In the genomic region with DNA sequence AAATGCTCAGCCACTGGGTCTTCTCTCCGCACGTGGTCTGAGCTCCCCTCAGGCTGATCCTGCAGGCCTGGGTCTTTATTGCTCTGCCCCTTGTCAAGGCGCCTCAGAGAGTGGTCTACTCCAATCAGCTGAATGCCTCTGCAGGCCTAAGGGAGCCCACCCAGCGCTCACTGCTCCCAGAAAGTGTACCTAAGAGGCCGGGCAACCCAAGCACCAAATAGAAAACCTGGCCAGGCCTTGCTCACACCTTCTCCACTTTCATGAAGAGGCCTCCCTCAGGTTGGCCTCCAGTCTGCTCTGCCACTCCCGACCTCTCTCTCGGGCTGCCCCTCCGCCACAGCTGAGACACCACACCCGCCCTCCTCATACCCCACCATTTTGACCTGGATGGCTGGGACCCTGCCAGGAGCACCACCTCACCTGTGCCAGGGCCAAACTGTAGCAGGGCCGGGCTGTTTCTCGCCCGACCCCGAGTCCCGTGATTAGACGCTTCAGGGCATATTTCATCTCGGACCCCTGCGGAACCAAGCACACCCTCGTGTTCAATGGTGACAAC, we compare ENCODE assay signal across 9 cellular contexts. TPM values are rescaled to one million over a fixed set of nuclear protein-coding genes. Genes with fewer than 3 reads are reported as not detected.
DNase-seq lines count a peak whose midpoint lies in the region; ATAC-seq and TF ChIP-seq lines count a peak whose summit lies in the region.
"Had no signal": no experiment of that assay in that cellular context is flagged by ENCODE, and none has a peak within 500 bp of the region (broad histone marks: within the 10 kb centered on the region; RNA-seq: fewer than 3 reads in every experiment).

No MANE protein-coding gene starts in this region.

- 0% methylated on average over 1 of the region's 18 CpGs; no CpG with 5 or more reads in 1 of the 2 donors for WGBS in gastroesophageal sphincter (ENCODE audit: low coverage in 1 of 2), 2 donors

- no peak for DNase-seq in SK-N-MC (ENCODE audit: low read depth, low spot score)
- no peak for DNase-seq in skeletal muscle cell (ENCODE audit: low read depth)
- no peak for DNase-seq in cortex of kidney (lab: John Stamatoyannopoulos, UW)

- H3K4me1 ChIP-seq in gastroesophageal sphincter, result peaks cover 0 to 29% (median 17%) of the 10 kb centered on the region in 3 donors

- H3K9me3 ChIP-seq in SK-N-MC (ENCODE audit: low read depth, low read length) (no peaks in the 10 kb centered on the region), gastroesophageal sphincter (no peaks in the 10 kb centered on the region)

- 0 out of 2 replicates have a peak overlapping the region, but pooled peaks have one; percentile 25 for H3K27ac ChIP-seq in SK-N-MC
- peak overlapping the region in 3 of 4 donors; percentile 85 to 87 (median 85) for H3K27ac ChIP-seq in gastroesophageal sphincter

- H3K27me3 ChIP-seq in gastroesophageal sphincter, result no peaks in the 10 kb centered on the region

- ATAC-seq in GM18909 (IDR thresholded peaks at IDR 0.05; ENCODE audit: poor library complexity, unreplicated experiment), result peak; percentile 5
- no peak for ATAC-seq in gastroesophageal sphincter
- ATAC-seq in HG02981 (IDR thresholded peaks at IDR 0.05; ENCODE audit: unreplicated experiment), result no peak
- ATAC-seq in GM19023 (IDR thresholded peaks at IDR 0.05; ENCODE audit: unreplicated experiment), result no peak
- no peak for ATAC-seq in HG02852 (IDR thresholded peaks at IDR 0.05; ENCODE audit: unreplicated experiment)

- H3K9ac ChIP-seq in SK-N-MC (ENCODE audit: insufficient read length), result peak overlapping the region; percentile 93

- no peak for TF ChIP-seq EP300 in gastroesophageal sphincter (IDR thresholded peaks at IDR 0.05)

- H3K4me3 ChIP-seq in SK-N-MC (peak overlapping the region; percentile 99), gastroesophageal sphincter (peak overlapping the region; percentile 70 to 92), skeletal muscle cell (ENCODE audit: low read depth, low read length) (peak overlapping the region; percentile 98)

- TF ChIP-seq POLR2A in gastroesophageal sphincter (IDR thresholded peaks at IDR 0.05), result no peak

- TF ChIP-seq CTCF in gastroesophageal sphincter (IDR thresholded peaks at IDR 0.05), result no peak

- peaks cover 46% of the 10 kb centered on the region for H3K36me3 ChIP-seq in SK-N-MC (ENCODE audit: insufficient read depth, low read length)
- peaks cover 0 to 46% of the 10 kb centered on the region in 2 donors for H3K36me3 ChIP-seq in gastroesophageal sphincter

RNA-seq across cellular contexts. Expression of a gene that starts 0.7 kb away (rescaled TPM):
- 10 to 100 TPM; 19.1 to 46.4 (median 40.9) TPM for total RNA-seq in gastroesophageal sphincter

RNA-seq across cellular contexts. Expression of a gene that starts 5.9 kb away (rescaled TPM):
- total RNA-seq in gastroesophageal sphincter, result 1 to 10 TPM in 1 of 4 donors, under 1 TPM in 2, not detected in 1; 0.27 to 5.9 (median 0.47) TPM
- total RNA-seq: T-helper 2 cell treated with Interferon-gamma antibody and Interleukin-4, amounts not matched to agents 100 ng/mL and 5 ng/mL, for 36 hours had no signal

RNA-seq across cellular contexts. Expression of a gene that starts 29.8 kb away (rescaled TPM):
- total RNA-seq in gastroesophageal sphincter, result 1 to 10 TPM; 2.0 to 5.2 (median 3.7) TPM
- total RNA-seq: T-helper 2 cell treated with Interferon-gamma antibody and Interleukin-4, amounts not matched to agents 100 ng/mL and 5 ng/mL, for 36 hours had no signal

RNA-seq across cellular contexts. Expression of a gene that starts 55.8 kb away (rescaled TPM):
- total RNA-seq in gastroesophageal sphincter, result 10 to 100 TPM; 10.4 to 17.4 (median 16.4) TPM
